ENCODE assay signal across 1 cellular context in genomic region chr5:58459860-58460726, GRCh38.
TF ChIP-seq lines count a peak whose summit lies in the region.

Gene PLK2 (minus strand): TSS chr5:58460086. CDS start chr5:58459959, 127 bp downstream.

TF ChIP-seq in HEK293, 187 proteins besides CTCF, POLR2A, EP300 and RAD21 (continued from another document and continues in another):
- TF ChIP-seq ZFP37 (tag by site-specific recombination; IDR thresholded peaks at IDR 0.05) (peak; percentile 89), EGR2 (tag by site-specific recombination; IDR thresholded peaks at IDR 0.05; ENCODE audit: low read depth) (peak; percentile 55), SCRT2 (tag by site-specific recombination; IDR thresholded peaks at IDR 0.05) (peak; percentile 97), OVOL3 (tag by site-specific recombination; IDR thresholded peaks at IDR 0.05) (no peak), ZSCAN18 (tag by site-specific recombination; IDR thresholded peaks at IDR 0.05) (no peak), ELK4 (IDR thresholded peaks at IDR 0.05; ENCODE audit: borderline replicate concordance, low read depth, low read length) (no peak), ZNF416 (tag by site-specific recombination; IDR thresholded peaks at IDR 0.05) (no peak; the same call in 1 of the 2 replicates), ZNF16 (tag by site-specific recombination; IDR thresholded peaks at IDR 0.05; ENCODE audit: low read depth) (no peak), HOXD13 (CRISPR knock-in tag; IDR thresholded peaks at IDR 0.05; ENCODE audit: borderline replicate concordance) (no peak), KLF8 (tag by site-specific recombination; IDR thresholded peaks at IDR 0.05) (peak; percentile 55; the same call in 1 of the 2 replicates), SP2 (tag by site-specific recombination; IDR thresholded peaks at IDR 0.05) (peak; percentile 55), ZNF302 (tag by site-specific recombination; IDR thresholded peaks at IDR 0.05; ENCODE audit: low read depth) (no peak), REST (tag by site-specific recombination; IDR thresholded peaks at IDR 0.05) (0 out of 2 replicates have a peak, but pooled peaks have one; percentile 40), ZNF629 (tag by site-specific recombination; IDR thresholded peaks at IDR 0.05) (peak; percentile 84), ZNF214 (tag by site-specific recombination; IDR thresholded peaks at IDR 0.05; ENCODE audit: borderline replicate concordance) (no peak), ZNF488 (tag by site-specific recombination; IDR thresholded peaks at IDR 0.05) (no peak), ZSCAN16 (tag by site-specific recombination; IDR thresholded peaks at IDR 0.05) (no peak; the same call in 1 of the 2 replicates), KLF16 (tag by site-specific recombination; IDR thresholded peaks at IDR 0.05) (0 out of 2 replicates have a peak, but pooled peaks have one; percentile 21), MYNN (tag by site-specific recombination; IDR thresholded peaks at IDR 0.05; ENCODE audit: borderline replicate concordance) (no peak), ZNF544 (tag by site-specific recombination; IDR thresholded peaks at IDR 0.05) (no peak), ZNF776 (tag by site-specific recombination; IDR thresholded peaks at IDR 0.05; ENCODE audit: borderline replicate concordance) (no peak), KLF9 (tag by site-specific recombination; IDR thresholded peaks at IDR 0.05; ENCODE audit: low read depth) (no peak), ZNF624 (tag by site-specific recombination; IDR thresholded peaks at IDR 0.05) (no peak), TRIM28 (IDR thresholded peaks at IDR 0.05; ENCODE audit: borderline replicate concordance, low read length) (no peak), GLIS1 (tag by site-specific recombination; IDR thresholded peaks at IDR 0.05) (peak; percentile 54), ZNF473 (tag by site-specific recombination; IDR thresholded peaks at IDR 0.05) (no peak), ZNF362 (tag by site-specific recombination; IDR thresholded peaks at IDR 0.05) (no peak), ZNF626 (tag by site-specific recombination; IDR thresholded peaks at IDR 0.05) (no peak), ZNF223 (tag by site-specific recombination; IDR thresholded peaks at IDR 0.05) (peak; percentile 58; the same call in 1 of the 2 replicates), ZFP41 (tag by site-specific recombination; IDR thresholded peaks at IDR 0.05; ENCODE audit: borderline replicate concordance) (no peak), ZNF335 (tag by site-specific recombination; conservative IDR thresholded peaks at IDR 0.05) (peak; percentile 99), SP3 (tag by site-specific recombination; IDR thresholded peaks at IDR 0.05) (peak; percentile 89), ZNF677 (tag by site-specific recombination; IDR thresholded peaks at IDR 0.05) (no peak), ZNF18 (tag by site-specific recombination; IDR thresholded peaks at IDR 0.05) (peak; percentile 73), ZNF280D (tag by site-specific recombination; IDR thresholded peaks at IDR 0.05) (no peak), REPIN1 (tag by site-specific recombination; IDR thresholded peaks at IDR 0.05; ENCODE audit: low read depth) (no peak), ZFP3 (tag by site-specific recombination; IDR thresholded peaks at IDR 0.05; ENCODE audit: low read depth) (no peak), ZNF707 (tag by site-specific recombination; IDR thresholded peaks at IDR 0.05) (no peak), ZNF148 (tag by site-specific recombination; IDR thresholded peaks at IDR 0.05; ENCODE audit: borderline replicate concordance) (no peak), ZNF791 (tag by site-specific recombination; IDR thresholded peaks at IDR 0.05) (no peak), ZFP69B (tag by site-specific recombination; IDR thresholded peaks at IDR 0.05) (peak; percentile 56; the same call in 1 of the 2 replicates), ZNF239 (tag by site-specific recombination; IDR thresholded peaks at IDR 0.05) (no peak; the same call in 1 of the 2 replicates), ZEB2 (tag by site-specific recombination; IDR thresholded peaks at IDR 0.05) (peak; percentile 64), ZBTB1 (tag by site-specific recombination; IDR thresholded peaks at IDR 0.05) (no peak)
